12 cellular contexts compared by ENCODE assay signal in genomic region chr4:153555730-153556440, GRCh38.
DNase-seq lines count a peak whose midpoint lies in the region; ATAC-seq and TF ChIP-seq lines count a peak whose summit lies in the region.
"Had no signal": no experiment of that assay in that cellular context is flagged by ENCODE, and none has a peak within 500 bp of the region (broad histone marks: within the 10 kb centered on the region; RNA-seq: fewer than 3 reads in every experiment).

No MANE protein-coding gene starts in this region.

- intact Hi-C loops in left colon (cut with DNase I, micrococcal nuclease), result no loop called here

- ATAC-seq in left colon (peak; percentile 34), HG02588 (IDR thresholded peaks at IDR 0.05; ENCODE audit: unreplicated experiment) (no peak), omental fat pad (ENCODE audit: low FRiP score) (no peak)

- DNase-seq in HuH-7 (ENCODE audit: low spot score) (peak; percentile 32), brain pericyte (ENCODE audit: low read depth, low spot score) (peak; percentile 62), left colon (peak; percentile 41 to 52), stromal cell of bone marrow (ENCODE audit: low read depth) (peak; percentile 41), omental fat pad (ENCODE audit: low spot score) (no peak), KBM-7 (no peak)
- DNase-seq: activated naive CD4-positive, alpha-beta T cell treated with anti-CD3 and anti-CD28 coated beads for 36 hours; hypothalamus; NCI-H2227 treated with DMSO at 0.1 percent for 48 hours; stimulated activated CD4-positive, alpha-beta T cell treated with anti-CD3 and anti-CD28 coated beads, Interleukin-15, amount 100 ng/mL, for 24 hours; T1000 had no signal

- in situ Hi-C loops in KBM-7 (cut with MboI; ENCODE audit: low pct_unique_long_range_greater_than_20kb, low sequenced_read_pairs), result no loop called here

- TF ChIP-seq CTCF in omental fat pad (IDR thresholded peaks at IDR 0.05), result no peak

Comparison
In these comparisons a context has a peak if more than half of its experiments do, and no peak if none do; other contexts are left out.
1. DNase-seq: peak in HuH-7 (single experiment), brain pericyte (single experiment), left colon (2 of 2) and stromal cell of bone marrow (single experiment); none in omental fat pad (single experiment) and KBM-7 (single experiment).